In genomic region chr7:73496626-73497025, GRCh38 we compare ENCODE assay signal across 24 cellular contexts.
"Had no signal": no experiment of that assay in that cellular context is flagged by ENCODE, and none has a peak within 500 bp of the region (broad histone marks: within the 10 kb centered on the region; RNA-seq: fewer than 3 reads in every experiment).

No MANE protein-coding gene starts in this region.

- H3K4me3 ChIP-seq: lower lobe of right lung, ovary, right atrium auricular region, sigmoid colon, spleen, tibial nerve, upper lobe of right lung had no signal

- DNase-seq: head of caudate nucleus; hippocampal formation; islet precursor cell; left ventricle myocardium superior; lower lobe of right lung; mammary epithelial cell; mesenchymal stem cell; naive thymus-derived CD8-positive, alpha-beta T cell; ovary; sigmoid colon; small intestine; spleen; stimulated activated CD4-positive, alpha-beta T cell treated with anti-CD3 and anti-CD28 coated beads, Interleukin-4, amount 100 ng/mL, for 24 hours; stimulated activated naive CD4-positive, alpha-beta T cell treated with Interleukin-2 at 50 U/mL for 16 hours; stimulated activated naive CD8-positive, alpha-beta T cell treated with anti-CD3 and anti-CD28 coated beads, Interleukin-15, amount 100 ng/mL, for 72 hours; substantia nigra; upper lobe of right lung had no signal

- H3K27me3 ChIP-seq: ovary, right atrium auricular region, sigmoid colon, spleen, tibial nerve, upper lobe of right lung had no signal

- FAIRE-seq: small intestine, urothelium cell line had no signal

- ATAC-seq: left ventricle myocardium superior; lower lobe of right lung; naive thymus-derived CD8-positive, alpha-beta T cell; stimulated activated memory B cell treated with anti-CD40 and anti-IgM and Interleukin-4, amounts not matched to agents 10 μg/mL and 1 μg/mL and 100 μg/mL, for 72 hours; stimulated activated naive CD8-positive, alpha-beta T cell treated with anti-CD3 and anti-CD28 coated beads, Interleukin-15, amount 100 ng/mL, for 72 hours; upper lobe of right lung had no signal

- H3K27ac Mint-ChIP-seq: nephron; stimulated activated memory B cell treated with anti-CD40 and anti-IgM and Interleukin-4, amounts not matched to agents 10 μg/mL and 1 μg/mL and 100 μg/mL, for 72 hours; stimulated activated naive CD8-positive, alpha-beta T cell treated with anti-CD3 and anti-CD28 coated beads, Interleukin-15, amount 100 ng/mL, for 72 hours had no signal

- H3K4me3 Mint-ChIP-seq: naive thymus-derived CD8-positive, alpha-beta T cell; nephron; neural crest cell; stimulated activated memory B cell treated with anti-CD40 and anti-IgM and Interleukin-4, amounts not matched to agents 10 μg/mL and 1 μg/mL and 100 μg/mL, for 72 hours; stimulated activated naive CD8-positive, alpha-beta T cell treated with anti-CD3 and anti-CD28 coated beads, Interleukin-15, amount 100 ng/mL, for 72 hours had no signal

- H3K9me3 ChIP-seq: lower lobe of right lung, ovary, right atrium auricular region, sigmoid colon, spleen, tibial nerve, upper lobe of right lung had no signal

- H3K27me3 Mint-ChIP-seq: naive thymus-derived CD8-positive, alpha-beta T cell; progenitor cell of endocrine pancreas; stimulated activated memory B cell treated with anti-CD40 and anti-IgM and Interleukin-4, amounts not matched to agents 10 μg/mL and 1 μg/mL and 100 μg/mL, for 72 hours; stimulated activated naive CD8-positive, alpha-beta T cell treated with anti-CD3 and anti-CD28 coated beads, Interleukin-15, amount 100 ng/mL, for 72 hours had no signal

- H3K36me3 ChIP-seq: ovary had no signal

- H3K9me3 Mint-ChIP-seq: naive thymus-derived CD8-positive, alpha-beta T cell; nephron; neural crest cell; stimulated activated memory B cell treated with anti-CD40 and anti-IgM and Interleukin-4, amounts not matched to agents 10 μg/mL and 1 μg/mL and 100 μg/mL, for 72 hours; stimulated activated naive CD8-positive, alpha-beta T cell treated with anti-CD3 and anti-CD28 coated beads, Interleukin-15, amount 100 ng/mL, for 72 hours had no signal

- H3K4me1 ChIP-seq: lower lobe of right lung, right atrium auricular region, sigmoid colon, spleen, tibial nerve, upper lobe of right lung had no signal

- H3K27ac ChIP-seq: lower lobe of right lung, ovary, right atrium auricular region, sigmoid colon, spleen, tibial nerve, upper lobe of right lung had no signal

- H3K4me1 Mint-ChIP-seq: nephron; neural crest cell; stimulated activated memory B cell treated with anti-CD40 and anti-IgM and Interleukin-4, amounts not matched to agents 10 μg/mL and 1 μg/mL and 100 μg/mL, for 72 hours had no signal
